In genomic region chr22:19984201-19984753, GRCh38 we compare ENCODE assay signal across 9 cellular contexts. TPM values are rescaled to one million over a fixed set of nuclear protein-coding genes. Genes with fewer than 3 reads are reported as not detected.
DNase-seq lines count a peak whose midpoint lies in the region; ATAC-seq and TF ChIP-seq lines count a peak whose summit lies in the region.
"Had no signal": no experiment of that assay in that cellular context is flagged by ENCODE, and none has a peak within 500 bp of the region (broad histone marks: within the 10 kb centered on the region; RNA-seq: fewer than 3 reads in every experiment).

No MANE protein-coding gene starts in this region.

- WGBS in SK-N-SH (ENCODE audit: low lambda C conversion rate): 57% methylated on average over 19 of the region's 19 CpGs

- peak; percentile 10 for DNase-seq in SIG-M5 treated with dmso at 0.1 percent for 504 hours (lab: John Stamatoyannopoulos, UW; ENCODE audit: unreplicated experiment)
- no peak for DNase-seq in SIG-M5 (lab: John Stamatoyannopoulos, UW)
- no peak for DNase-seq in SK-N-SH
- peak; percentile 74 for DNase-seq in glomerular visceral epithelial cell (ENCODE audit: extremely low spot score)

- POLR2A ChIA-PET in SK-N-SH (lab: Yijun Ruan, JAX): interaction anchor here (1.1 to 1.7 kb wide), 2 partner anchors 12 to 26 kb away, joined by 3 to 5 read pairs; no protein-coding TSS in a partner anchor

- H3K4me1 ChIP-seq in SK-N-SH (ENCODE audit: control insufficient read depth in 1 of 2, insufficient read depth in 2 of 2, low read depth in 1 of 2, low read length in 1 of 2): peaks cover 17 to 47% of the 10 kb centered on the region in 2 experiments; a peak in 3 of 4 replicates
- H3K4me1 ChIP-seq in stomach smooth muscle (ENCODE audit: control insufficient read depth, insufficient read depth, low read length): peaks cover 45% of the 10 kb centered on the region

- H3K36me3 ChIP-seq in SK-N-SH (replicated peaks in 1 of 2; ENCODE audit: control insufficient read depth in 1 of 2, insufficient read depth in 2 of 2, low read length in 1 of 2): peaks cover 0 to 22% of the 10 kb centered on the region in 2 experiments
- peaks cover 9 to 13% of the 10 kb centered on the region in 2 donors for H3K36me3 ChIP-seq in stomach smooth muscle (ENCODE audit: control insufficient read depth in 2 of 2, insufficient read depth in 2 of 2, low read length in 2 of 2)

- TF ChIP-seq EP300 in SK-N-SH (IDR thresholded peaks at IDR 0.05; ENCODE audit: borderline replicate concordance in 1 of 2, low read depth in 1 of 2, low read length in 1 of 2): no peak

- CTCF ChIA-PET in SK-N-SH (lab: Yijun Ruan, JAX): interaction anchor here (0.7 to 16.4 kb wide), 7 partner anchors 9 to 28 kb away, joined by 3 to 224 read pairs (median 6); no protein-coding TSS in a partner anchor

- peaks cover 14% of the 10 kb centered on the region; the same call in 1 of the 2 replicates for H3K79me2 ChIP-seq in SK-N-SH (ENCODE audit: insufficient read depth)

- H4K20me1 ChIP-seq in SK-N-SH (ENCODE audit: insufficient read depth): peaks cover 20% of the 10 kb centered on the region

- H3K9me3 ChIP-seq in SK-N-SH: no peaks in the 10 kb centered on the region
- no peaks in the 10 kb centered on the region for H3K9me3 ChIP-seq in stomach smooth muscle (ENCODE audit: control insufficient read depth in 2 of 2, low read length in 2 of 2)

- no peaks in the 10 kb centered on the region for H3F3A ChIP-seq in SK-N-SH (replicated peaks; ENCODE audit: insufficient read depth)

- H3K27ac ChIP-seq in SK-N-SH (ENCODE audit: low read depth in 2 of 2, low read length in 1 of 2): peak overlapping the region; percentile 34 to 40; a peak in 2 of 4 replicates
- H3K27ac ChIP-seq in stomach smooth muscle (ENCODE audit: low read length): peak overlapping the region; percentile 74
- H3K27ac ChIP-seq: C4-2B had no signal

- TF ChIP-seq RAD21 in SK-N-SH (IDR thresholded peaks at IDR 0.05; ENCODE audit: low read length): no peak

- H3K9me2 ChIP-seq in SK-N-SH: no peaks in the 10 kb centered on the region

- H3K4me3 ChIP-seq in SK-N-SH (ENCODE audit: low read depth in 2 of 2, low read length in 1 of 2) (no peak overlapping the region), stomach smooth muscle (ENCODE audit: low read length in 2 of 2) (peak overlapping the region in 1 of 2 donors; percentile 54)

- H3K27me3 ChIP-seq in SK-N-SH (ENCODE audit: insufficient read depth): no peaks in the 10 kb centered on the region
- no peaks in the 10 kb centered on the region for H3K27me3 ChIP-seq in stomach smooth muscle (ENCODE audit: control insufficient read depth in 1 of 2, insufficient read depth in 2 of 2, low read length in 2 of 2)

- no peak overlapping the region for H2AFZ ChIP-seq in SK-N-SH (ENCODE audit: low read depth)

- peak overlapping the region; percentile 62 for H3K9ac ChIP-seq in SK-N-SH
- H3K9ac ChIP-seq in stomach smooth muscle (ENCODE audit: low read length in 2 of 2): peak overlapping the region; percentile 64 to 66

- H3K4me2 ChIP-seq in SK-N-SH: peak overlapping the region; percentile 100

- ATAC-seq in GM19035 (IDR thresholded peaks at IDR 0.05; ENCODE audit: unreplicated experiment) (no peak), HG03442 (IDR thresholded peaks at IDR 0.05; ENCODE audit: unreplicated experiment) (no peak), HG02884 (IDR thresholded peaks at IDR 0.05; ENCODE audit: unreplicated experiment) (no peak)

- TF ChIP-seq CTCF in SK-N-SH (IDR thresholded peaks at IDR 0.05): no peak

TF ChIP-seq in SK-N-SH, 30 proteins besides CTCF, POLR2A, EP300 and RAD21:
- TF ChIP-seq MEF2A (IDR thresholded peaks at IDR 0.05; ENCODE audit: borderline replicate concordance, low read depth) (peak; percentile 99), TEAD4 (IDR thresholded peaks at IDR 0.05; ENCODE audit: borderline replicate concordance, insufficient read depth) (no peak), GATA2 (CRISPR knock-in tag; IDR thresholded peaks at IDR 0.05) (no peak), USF2 (IDR thresholded peaks at IDR 0.05; ENCODE audit: borderline replicate concordance, low read depth, low read length) (no peak), TCF12 (IDR thresholded peaks at IDR 0.05) (no peak), FOSL2 (IDR thresholded peaks at IDR 0.05; ENCODE audit: borderline replicate concordance, low read depth) (peak; percentile 83), CHD2 (IDR thresholded peaks at IDR 0.05; ENCODE audit: low read length, partially characterized antibody) (no peak), FOXJ3 (CRISPR knock-in tag; IDR thresholded peaks at IDR 0.05) (no peak), YY1 (IDR thresholded peaks at IDR 0.05; ENCODE audit: low read depth) (no peak), FOXM1 (IDR thresholded peaks at IDR 0.05; ENCODE audit: low read depth) (no peak), NFIC (IDR thresholded peaks at IDR 0.05; ENCODE audit: borderline replicate concordance) (no peak), JUND (IDR thresholded peaks at IDR 0.05) (no peak; the same call in 1 of the 2 replicates)

RNA-seq across cellular contexts. Expression of gene ARVCF, which starts 32.3 kb away (rescaled TPM):
- polyA plus RNA-seq in SK-N-SH (2012; rRNA removed): 27.4 and 33.0 TPM in 2 replicates
- polyA plus RNA-seq in SK-N-SH (2012; cell fraction: cytosol; rRNA removed): 8.7 and 26.7 TPM in 2 replicates
- polyA plus RNA-seq in SK-N-SH (2012; cell fraction: nucleus; rRNA removed): 105 and 141 TPM in 2 replicates

RNA-seq across cellular contexts. Expression of gene TANGO2, which starts 36.6 kb away (rescaled TPM):
- 20.7 and 25.5 TPM in 2 replicates for polyA plus RNA-seq in SK-N-SH (2012; rRNA removed)
- polyA plus RNA-seq in SK-N-SH (2012; cell fraction: cytosol; rRNA removed): 10.1 and 15.9 TPM in 2 replicates
- 28.8 and 32.7 TPM in 2 replicates for polyA plus RNA-seq in SK-N-SH (2012; cell fraction: nucleus; rRNA removed)

RNA-seq across cellular contexts. Expression of gene TXNRD2, which starts 42.7 kb away (rescaled TPM):
- 33.5 and 34.7 TPM in 2 replicates for polyA plus RNA-seq in SK-N-SH (2012; rRNA removed)
- polyA plus RNA-seq in SK-N-SH (2012; cell fraction: cytosol; rRNA removed): 16.1 and 21.5 TPM in 2 replicates
- 59.6 and 61.9 TPM in 2 replicates for polyA plus RNA-seq in SK-N-SH (2012; cell fraction: nucleus; rRNA removed)

RNA-seq across cellular contexts. Expression of gene COMT, which starts 42.7 kb away (rescaled TPM):
- polyA plus RNA-seq in SK-N-SH (2012; rRNA removed): 205 and 343 TPM in 2 replicates
- 170 and 298 TPM in 2 replicates for polyA plus RNA-seq in SK-N-SH (2012; cell fraction: cytosol; rRNA removed)
- polyA plus RNA-seq in SK-N-SH (2012; cell fraction: nucleus; rRNA removed): 209 and 222 TPM in 2 replicates

Comparison
In these comparisons a context has a peak if more than half of its experiments do, and no peak if none do; other contexts are left out.
1. DNase-seq: peak in SIG-M5 treated with dmso at 0.1 percent for 504 hours (single experiment) and glomerular visceral epithelial cell (single experiment); none in SIG-M5 (single experiment) and SK-N-SH (single experiment).